In genomic region chr22:44033287-44033686, GRCh38 we compare ENCODE assay signal across 29 cellular contexts. TPM values are rescaled to one million over a fixed set of nuclear protein-coding genes. Genes with fewer than 3 reads are reported as not detected.
A peak's percentile ranks its signal among the peaks of the same experiment; 100 is the strongest.
DNase-seq lines count a peak whose midpoint lies in the region; ATAC-seq and TF ChIP-seq lines count a peak whose summit lies in the region.
"Had no signal": no experiment of that assay in that cellular context is flagged by ENCODE, and none has a peak within 500 bp of the region (broad histone marks: within the 10 kb centered on the region; RNA-seq: fewer than 3 reads in every experiment).

No MANE protein-coding gene starts in this region.

- no peaks in the 10 kb centered on the region for H3K27me3 ChIP-seq in GM23338 (ENCODE audit: insufficient read depth)
- no peaks in the 10 kb centered on the region for H3K27me3 ChIP-seq in SJCRH30
- no peaks in the 10 kb centered on the region for H3K27me3 ChIP-seq in lower lobe of right lung (ENCODE audit: low read depth)
- no peaks in the 10 kb centered on the region for H3K27me3 ChIP-seq in gastrocnemius medialis
- H3K27me3 ChIP-seq in transverse colon, result no peaks in the 10 kb centered on the region
- H3K27me3 ChIP-seq: adrenal gland, body of pancreas had no signal

- intact Hi-C loops in lower lobe of right lung (cut with DNase I), result no loop called here
- intact Hi-C loops in gastrocnemius medialis (cut with DNase I; ENCODE audit: low total_unique reads), result loop anchor here (2.0 kb wide), 1 partner anchor 24 kb away; no protein-coding TSS in a partner anchor
- intact Hi-C loops in transverse colon (cut with DNase I; ENCODE audit: low total_unique reads), result no loop called here
- intact Hi-C loops in sciatic nerve (cut with DNase I), result no loop called here

- ATAC-seq in GM23338 (no peak), lower lobe of right lung (no peak), gastrocnemius medialis (no peak), sciatic nerve (no peak)
- ATAC-seq: activated CD8-positive, alpha-beta T cell treated with anti-CD3 and anti-CD28 coated beads for 36 hours; body of pancreas; GM12878; HepG2; naive thymus-derived CD4-positive, alpha-beta T cell; PC-3 had no signal

- H3K4me1 Mint-ChIP-seq in GM23338, result peaks cover 6% of the 10 kb centered on the region

- H3K36me3 Mint-ChIP-seq in GM23338 (ENCODE audit: low read depth), result no peaks in the 10 kb centered on the region
- H3K36me3 Mint-ChIP-seq: activated naive CD4-positive, alpha-beta T cell treated with anti-CD3 and anti-CD28 coated beads, Interleukin-2, amount 10 ng/mL, durations not matched to agents 7 days and 5 days; CD8-positive, alpha-beta memory T cell had no signal

- no peak for DNase-seq in GM23338 (ENCODE audit: low spot score)
- peak in 1 of 2 experiments; percentile 6 for DNase-seq in SJCRH30
- peak; percentile 1 for DNase-seq in lower lobe of right lung
- DNase-seq in gastrocnemius medialis, result no peak
- no peak for DNase-seq in transverse colon
- no peak for DNase-seq in DMS53 treated with DMSO at 0.1 percent for 48 hours (lab: John Stamatoyannopoulos, UW; ENCODE audit: unreplicated experiment)
- DNase-seq in sciatic nerve (ENCODE audit: low spot score), result no peak
- DNase-seq: activated CD4-positive, CD25-positive, alpha-beta regulatory T cell treated with anti-CD3 and anti-CD28 coated beads, Interleukin-2, amount 50 U/mL, for 72 hours; activated CD8-positive, alpha-beta memory T cell treated with anti-CD3 and anti-CD28 coated beads, Interleukin-2, amount 50 U/mL, for 48 hours; activated CD8-positive, alpha-beta T cell treated with anti-CD3 and anti-CD28 coated beads for 36 hours; activated naive CD4-positive, alpha-beta T cell treated with anti-CD3 and anti-CD28 coated beads, Interleukin-2, amount 10 ng/mL, durations not matched to agents 7 days and 5 days; adrenal gland; body of pancreas; CD8-positive, alpha-beta memory T cell; DMS 273 treated with DMSO at 0.1 percent for 48 hours; HCEC 1CT; hippocampal formation; Kasumi-1; naive thymus-derived CD4-positive, alpha-beta T cell; NCI-H2029; NCI-H526 treated with DMSO at 0.1 percent for 48 hours; PC-3; small intestine; stimulated activated CD4-positive, alpha-beta T cell treated with anti-CD3 and anti-CD28 coated beads, Interleukin-1b, Interleukin-23, amount 100 ng/mL, for 48 hours; T-helper 2 cell had no signal

- 0 out of 2 replicates have a peak overlapping the region, but pooled peaks have one; percentile 35 for H3K4me2 ChIP-seq in GM23338

- no peaks in the 10 kb centered on the region for H4K20me1 ChIP-seq in GM23338 (replicated peaks; ENCODE audit: insufficient read depth)

- no peaks in the 10 kb centered on the region for H3K4me1 ChIP-seq in GM23338 (ENCODE audit: insufficient read depth)
- peaks cover 5% of the 10 kb centered on the region for H3K4me1 ChIP-seq in SJCRH30
- H3K4me1 ChIP-seq in lower lobe of right lung, result peaks cover 48% of the 10 kb centered on the region
- peaks cover 72 to 84% of the 10 kb centered on the region in 2 donors for H3K4me1 ChIP-seq in gastrocnemius medialis
- peaks cover 0 to 6% (median 4%) of the 10 kb centered on the region in 4 donors for H3K4me1 ChIP-seq in transverse colon

- peaks cover 3% of the 10 kb centered on the region; the same call in 1 of the 2 replicates for H3K79me2 ChIP-seq in GM23338 (replicated peaks; ENCODE audit: insufficient read depth)

- no peaks in the 10 kb centered on the region for H3F3A ChIP-seq in GM23338 (replicated peaks; ENCODE audit: low read depth)

- H3K27ac ChIP-seq in GM23338 (ENCODE audit: low read depth) (0 out of 2 replicates have a peak overlapping the region, but pooled peaks have one; percentile 10), SJCRH30 (peak overlapping the region; percentile 22; the same call in 1 of the 2 replicates), lower lobe of right lung (peak overlapping the region; percentile 80), gastrocnemius medialis (peak overlapping the region; percentile 94 to 98 (median 97)), transverse colon (no peak overlapping the region)
- H3K27ac ChIP-seq: adrenal gland, body of pancreas, thoracic aorta had no signal

- H3K9me3 Mint-ChIP-seq in GM23338, result no peaks in the 10 kb centered on the region
- H3K9me3 Mint-ChIP-seq: activated CD8-positive, alpha-beta T cell treated with anti-CD3 and anti-CD28 coated beads for 36 hours; activated naive CD4-positive, alpha-beta T cell treated with anti-CD3 and anti-CD28 coated beads, Interleukin-2, amount 10 ng/mL, durations not matched to agents 7 days and 5 days; CD8-positive, alpha-beta memory T cell; naive thymus-derived CD4-positive, alpha-beta T cell; stimulated activated naive CD8-positive, alpha-beta T cell treated with anti-CD3 and anti-CD28 coated beads, Interleukin-15, Interleukin-2, amounts not matched to agents 100 ng/mL and 50 ng/mL, for 24 hours had no signal

- H3K9me2 ChIP-seq in GM23338 (ENCODE audit: insufficient read depth), result no peaks in the 10 kb centered on the region

- no peaks in the 10 kb centered on the region for H3K9me3 ChIP-seq in SJCRH30 (replicated peaks)
- H3K9me3 ChIP-seq in lower lobe of right lung, result no peaks in the 10 kb centered on the region
- H3K9me3 ChIP-seq in gastrocnemius medialis, result no peaks in the 10 kb centered on the region
- no peaks in the 10 kb centered on the region for H3K9me3 ChIP-seq in transverse colon
- H3K9me3 ChIP-seq: adrenal gland, body of pancreas, thoracic aorta had no signal

- no peak for TF ChIP-seq POLR2A in gastrocnemius medialis (IDR thresholded peaks at IDR 0.05)
- TF ChIP-seq POLR2A in transverse colon (IDR thresholded peaks at IDR 0.05), result no peak

- TF ChIP-seq CTCF in GM23338 (conservative IDR thresholded peaks at IDR 0.05; ENCODE audit: low read depth in 2 of 2) (no peak), lower lobe of right lung (IDR thresholded peaks at IDR 0.05) (no peak), gastrocnemius medialis (IDR thresholded peaks at IDR 0.05 in 4 of 5, conservative IDR thresholded peaks at IDR 0.05 in 1 of 5) (no peak), transverse colon (IDR thresholded peaks at IDR 0.05) (no peak)

- in situ Hi-C loops in gastrocnemius medialis (cut with MboI; ENCODE audit: low sequenced_read_pairs in 4 of 4) (no loop called here), transverse colon (cut with MboI; ENCODE audit: low pct_ligation_motif_present in 1 of 4, low pct_unique_long_range_greater_than_20kb in 1 of 4, low sequenced_read_pairs in 3 of 4) (no loop called here)

- H3K27ac Mint-ChIP-seq in GM23338, result no peak overlapping the region
- H3K27ac Mint-ChIP-seq: activated CD8-positive, alpha-beta T cell treated with anti-CD3 and anti-CD28 coated beads for 36 hours; activated naive CD4-positive, alpha-beta T cell treated with anti-CD3 and anti-CD28 coated beads, Interleukin-2, amount 10 ng/mL, durations not matched to agents 7 days and 5 days; CD8-positive, alpha-beta memory T cell; naive thymus-derived CD4-positive, alpha-beta T cell; stimulated activated naive CD8-positive, alpha-beta T cell treated with anti-CD3 and anti-CD28 coated beads, Interleukin-15, Interleukin-2, amounts not matched to agents 100 ng/mL and 50 ng/mL, for 24 hours had no signal

- no peak overlapping the region for H3K4me3 Mint-ChIP-seq in GM23338
- H3K4me3 Mint-ChIP-seq: activated CD8-positive, alpha-beta T cell treated with anti-CD3 and anti-CD28 coated beads for 36 hours; activated naive CD4-positive, alpha-beta T cell treated with anti-CD3 and anti-CD28 coated beads, Interleukin-2, amount 10 ng/mL, durations not matched to agents 7 days and 5 days; CD8-positive, alpha-beta memory T cell; naive thymus-derived CD4-positive, alpha-beta T cell; stimulated activated naive CD8-positive, alpha-beta T cell treated with anti-CD3 and anti-CD28 coated beads, Interleukin-15, Interleukin-2, amounts not matched to agents 100 ng/mL and 50 ng/mL, for 24 hours had no signal

- no peaks in the 10 kb centered on the region for H3K36me3 ChIP-seq in GM23338 (ENCODE audit: insufficient read depth)
- H3K36me3 ChIP-seq in SJCRH30, result no peaks in the 10 kb centered on the region
- H3K36me3 ChIP-seq in lower lobe of right lung, result no peaks in the 10 kb centered on the region
- H3K36me3 ChIP-seq in gastrocnemius medialis, result no peaks in the 10 kb centered on the region
- H3K36me3 ChIP-seq in transverse colon, result no peaks in the 10 kb centered on the region
- H3K36me3 ChIP-seq: adrenal gland, thoracic aorta had no signal

- WGBS in transverse colon (ENCODE audit: low coverage in 1 of 2), 2 donors, result 80 to 83% methylated on average over 4 to 7 of the region's 7 CpGs

- no peak for TF ChIP-seq EP300 in transverse colon (IDR thresholded peaks at IDR 0.05; ENCODE audit: low read depth)

- H3K4me3 ChIP-seq in GM23338, result no peak overlapping the region
- H3K4me3 ChIP-seq in SJCRH30, result no peak overlapping the region
- H3K4me3 ChIP-seq in lower lobe of right lung, result no peak overlapping the region
- peak overlapping the region in 1 of 4 donors; percentile 29 for H3K4me3 ChIP-seq in gastrocnemius medialis
- H3K4me3 ChIP-seq in transverse colon, result no peak overlapping the region
- H3K4me3 ChIP-seq: adrenal gland, body of pancreas, GM12878, thoracic aorta had no signal

- H2AFZ ChIP-seq in GM23338, result no peak overlapping the region

- peaks cover 3% of the 10 kb centered on the region for H3K27me3 Mint-ChIP-seq in GM23338 (ENCODE audit: insufficient read depth, low read depth, poor library complexity)
- H3K27me3 Mint-ChIP-seq: stimulated activated naive CD8-positive, alpha-beta T cell treated with anti-CD3 and anti-CD28 coated beads, Interleukin-15, Interleukin-2, amounts not matched to agents 100 ng/mL and 50 ng/mL, for 24 hours had no signal

TF ChIP-seq in GM23338, 12 proteins besides CTCF, POLR2A, EP300 and RAD21 (continues in another document):
- no peak for TF ChIP-seq EZH2phosphoT487 (IDR thresholded peaks at IDR 0.05; ENCODE audit: unreplicated experiment)

RNA-seq across cellular contexts. Expression of gene PARVB, which starts 9.2 kb away (rescaled TPM):
- 7.7 and 15.5 TPM in 2 replicates for total RNA-seq in GM23338 (2014; rRNA removed; shearing (Covaris generic))
- 4.0 and 4.3 TPM in 2 replicates for polyA plus RNA-seq in GM23338 (2016; fragmentation: Nextera tagmentation; extraction: Ambion mirVana)
- total RNA-seq in SJCRH30 (2014; rRNA removed; shearing (Covaris generic)), result not detected in 2 replicates
- total RNA-seq in lower lobe of right lung (44.7 TPM), gastrocnemius medialis (100 to 1,000 TPM; 120 to 201 (median 147) TPM), transverse colon (100 to 1,000 TPM in 1 of 4 donors, 10 to 100 TPM in 1, 1 to 10 TPM in 2; 6.6 to 144 (median 30.1) TPM), sciatic nerve (38.2 TPM)

Comparison
In these comparisons a context has a peak if more than half of its experiments do, and no peak if none do; other contexts are left out.
1. H3K27ac ChIP-seq: peak in GM23338 (single experiment), SJCRH30 (single experiment), lower lobe of right lung (single experiment) and gastrocnemius medialis (4 of 4); none in transverse colon (0 of 4).